7 cellular contexts compared by ENCODE assay signal in genomic region chr19:14432817-14433453, GRCh38. TPM values are rescaled to one million over a fixed set of nuclear protein-coding genes. Genes with fewer than 3 reads are reported as not detected.
A peak's percentile ranks its signal among the peaks of the same experiment; 100 is the strongest.
DNase-seq lines count a peak whose midpoint lies in the region; ATAC-seq, FAIRE-seq and TF ChIP-seq lines count a peak whose summit lies in the region.

TSS of gene PKN1 (plus strand) at chr19:14433306. CDS start at chr19:14433522, 216 bp downstream.

- FAIRE-seq in GM12891 (lab: Jason Lieb, UNC), result peak; percentile 38
- no peak for FAIRE-seq in astrocyte (lab: Jason Lieb, UNC)

- H3K9me3 ChIP-seq in SK-N-SH, result no peaks in the 10 kb centered on the region
- H3K9me3 ChIP-seq in astrocyte (ENCODE audit: insufficient read depth, low read depth, low read length), result no peaks in the 10 kb centered on the region
- no peaks in the 10 kb centered on the region for H3K9me3 ChIP-seq in hepatocyte (ENCODE audit: low read depth)

- H3K9me2 ChIP-seq in SK-N-SH, result no peaks in the 10 kb centered on the region
- no peaks in the 10 kb centered on the region for H3K9me2 ChIP-seq in hepatocyte (replicated peaks; ENCODE audit: insufficient read depth)

- H3K36me3 ChIP-seq in SK-N-SH (replicated peaks in 1 of 2; ENCODE audit: control insufficient read depth in 1 of 2, insufficient read depth in 2 of 2, low read length in 1 of 2), result no peaks in the 10 kb centered on the region
- no peaks in the 10 kb centered on the region for H3K36me3 ChIP-seq in astrocyte (ENCODE audit: insufficient read depth, low read length)
- H3K36me3 ChIP-seq in hepatocyte (replicated peaks; ENCODE audit: insufficient read depth, low read depth), result no peaks in the 10 kb centered on the region
- no peaks in the 10 kb centered on the region for H3K36me3 ChIP-seq in rectal smooth muscle tissue (ENCODE audit: control insufficient read depth, insufficient read depth, low read length)

- no peak for TF ChIP-seq RAD21 in SK-N-SH (IDR thresholded peaks at IDR 0.05; ENCODE audit: low read length)

- peaks cover 10% of the 10 kb centered on the region for H3K27me3 Mint-ChIP-seq in astrocyte (ENCODE audit: low read depth, unreplicated experiment)

- peak within 1 kb of the TSS; percentile 48 for H3K27ac ChIP-seq in HL-60 (replicated peaks)
- H3K27ac ChIP-seq in SK-N-SH (ENCODE audit: low read depth in 2 of 2, low read length in 1 of 2), result peak within 1 kb of the TSS; percentile 69 to 88
- no peak within 1 kb of the TSS for H3K27ac ChIP-seq in astrocyte (ENCODE audit: low read depth, low read length)
- H3K27ac ChIP-seq in hepatocyte, result peak within 1 kb of the TSS; percentile 43
- H3K27ac ChIP-seq in rectal smooth muscle tissue (ENCODE audit: low read depth, low read length), result peak within 1 kb of the TSS; percentile 75

- CTCF ChIA-PET in SK-N-SH (lab: Yijun Ruan, JAX), result interaction anchor here (0.6 to 0.7 kb wide), 2 partner anchors 13 to 47 kb away, joined by 3 read pairs; no protein-coding TSS in a partner anchor

- peak within 1 kb of the TSS; percentile 94 for H2AFZ ChIP-seq in SK-N-SH (ENCODE audit: low read depth)
- peak within 1 kb of the TSS; percentile 59 for H2AFZ ChIP-seq in astrocyte (ENCODE audit: low read depth, low read length)
- peak within 1 kb of the TSS; percentile 98 for H2AFZ ChIP-seq in hepatocyte

- peaks cover 6 to 15% of the 10 kb centered on the region in 2 experiments; a peak in 3 of 4 replicates for H3K4me1 ChIP-seq in SK-N-SH (ENCODE audit: control insufficient read depth in 1 of 2, insufficient read depth in 2 of 2, low read depth in 1 of 2, low read length in 1 of 2)
- peaks cover 16% of the 10 kb centered on the region for H3K4me1 ChIP-seq in astrocyte (ENCODE audit: insufficient read depth, low read length)
- H3K4me1 ChIP-seq in hepatocyte (ENCODE audit: insufficient read depth), result peaks cover 14% of the 10 kb centered on the region
- peaks cover 13% of the 10 kb centered on the region for H3K4me1 ChIP-seq in rectal smooth muscle tissue (ENCODE audit: control insufficient read depth, insufficient read depth, low read length)

- DNase-seq in GM12891 (ENCODE audit: insufficient read length, low spot score) (peak; percentile 81), HL-60 (ENCODE audit: low read depth in 1 of 2, low spot score in 1 of 2) (no peak), SK-N-SH (peak; percentile 95), astrocyte (ENCODE audit: low read depth) (no peak), hepatocyte (ENCODE audit: low spot score) (peak; percentile 84)

- peaks cover 1% of the 10 kb centered on the region for H3K36me3 Mint-ChIP-seq in astrocyte (ENCODE audit: low read depth, unreplicated experiment)

- peak within 1 kb of the TSS; percentile 100 for H3K4me2 ChIP-seq in SK-N-SH
- peak within 1 kb of the TSS; percentile 82 for H3K4me2 ChIP-seq in astrocyte (ENCODE audit: low read length)
- peak within 1 kb of the TSS; percentile 98 for H3K4me2 ChIP-seq in hepatocyte

- POLR2A ChIA-PET in SK-N-SH (lab: Yijun Ruan, JAX), result interaction anchor here (1.1 kb wide), 1 partner anchor 13 kb away, joined by 5 read pairs; no protein-coding TSS in a partner anchor

- no peak for TF ChIP-seq CTCF in HL-60 (IDR thresholded peaks at IDR 0.05; ENCODE audit: insufficient read depth, low read length)
- TF ChIP-seq CTCF in SK-N-SH (IDR thresholded peaks at IDR 0.05), result no peak
- no peak for TF ChIP-seq CTCF in astrocyte (IDR thresholded peaks at IDR 0.05; ENCODE audit: insufficient read depth, low read depth, low read length)
- TF ChIP-seq CTCF in hepatocyte (IDR thresholded peaks at IDR 0.05; ENCODE audit: poor library complexity), result no peak

- H4K20me1 ChIP-seq in SK-N-SH (ENCODE audit: insufficient read depth), result peaks cover 16% of the 10 kb centered on the region; the same call in 1 of the 2 replicates
- peaks cover 14% of the 10 kb centered on the region for H4K20me1 ChIP-seq in astrocyte (ENCODE audit: insufficient read depth, low read length)
- no peaks in the 10 kb centered on the region for H4K20me1 ChIP-seq in hepatocyte (ENCODE audit: insufficient read depth, poor library complexity, severe bottlenecking)

- H3K4me3 ChIP-seq in HL-60 (replicated peaks; ENCODE audit: insufficient read depth, low read length) (peak within 1 kb of the TSS; percentile 77), SK-N-SH (ENCODE audit: low read depth in 2 of 2, low read length in 1 of 2) (peak within 1 kb of the TSS; percentile 64 to 74), astrocyte (ENCODE audit: insufficient read depth, low read depth, low read length) (peak within 1 kb of the TSS; percentile 57), hepatocyte (peak within 1 kb of the TSS; percentile 97), rectal smooth muscle tissue (ENCODE audit: low read length) (peak within 1 kb of the TSS; percentile 79)

- H3K9ac ChIP-seq in SK-N-SH (peak within 1 kb of the TSS; percentile 82), astrocyte (ENCODE audit: low read length) (peak within 1 kb of the TSS; percentile 76), rectal smooth muscle tissue (ENCODE audit: low read length) (peak within 1 kb of the TSS; percentile 62)

- no peaks in the 10 kb centered on the region for H3K9me3 Mint-ChIP-seq in astrocyte (ENCODE audit: unreplicated experiment)

- peaks cover 55% of the 10 kb centered on the region for H3K79me2 ChIP-seq in SK-N-SH (ENCODE audit: insufficient read depth)
- peaks cover 13% of the 10 kb centered on the region for H3K79me2 ChIP-seq in astrocyte (ENCODE audit: insufficient read depth, low read length)
- H3K79me2 ChIP-seq in hepatocyte, result peaks cover 44% of the 10 kb centered on the region

- no peak for TF ChIP-seq POLR2A in GM12891 (IDR thresholded peaks at IDR 0.05; ENCODE audit: low read depth, low read length)

- no peak for ATAC-seq in GM18519 (IDR thresholded peaks at IDR 0.05; ENCODE audit: low FRiP score, unreplicated experiment)

- WGBS in SK-N-SH (ENCODE audit: low lambda C conversion rate), result 43% methylated on average over 7 of the region's 70 CpGs
- WGBS in hepatocyte (ENCODE audit: low lambda C conversion rate, missing lambda C conversion rate), result 11% methylated on average over 9 of the region's 70 CpGs

- TF ChIP-seq EP300 in SK-N-SH (IDR thresholded peaks at IDR 0.05; ENCODE audit: borderline replicate concordance in 1 of 2, low read depth in 1 of 2, low read length in 1 of 2), result no peak

- H3K27ac Mint-ChIP-seq in astrocyte (ENCODE audit: unreplicated experiment), result peak within 1 kb of the TSS; percentile 58

- H3K27me3 ChIP-seq in HL-60 (ENCODE audit: insufficient read depth, poor library complexity, severe bottlenecking) (no peaks in the 10 kb centered on the region), SK-N-SH (ENCODE audit: insufficient read depth) (no peaks in the 10 kb centered on the region), astrocyte (ENCODE audit: insufficient read depth, low read length) (peaks cover 3% of the 10 kb centered on the region), hepatocyte (no peaks in the 10 kb centered on the region), rectal smooth muscle tissue (ENCODE audit: control insufficient read depth, insufficient read depth, low read length) (no peaks in the 10 kb centered on the region)

- H3K4me1 Mint-ChIP-seq in astrocyte (ENCODE audit: low read depth, unreplicated experiment), result peaks cover 2% of the 10 kb centered on the region

- peaks cover 13% of the 10 kb centered on the region for H3F3A ChIP-seq in SK-N-SH (replicated peaks; ENCODE audit: insufficient read depth)

- peak within 1 kb of the TSS; percentile 87 for H3K4me3 Mint-ChIP-seq in astrocyte (ENCODE audit: unreplicated experiment)

TF ChIP-seq in GM12891, 5 proteins besides CTCF, POLR2A, EP300 and RAD21:
- TF ChIP-seq POU2F2 (IDR thresholded peaks at IDR 0.05; ENCODE audit: low read depth, low read length) (no peak), POLR2AphosphoS5 (IDR thresholded peaks at IDR 0.05; ENCODE audit: low read depth, low read length) (no peak)
TF ChIP-seq in GM12891: peak in this region for 0.

TF ChIP-seq in SK-N-SH, 30 proteins besides CTCF, POLR2A, EP300 and RAD21:
- 0 out of 2 replicates have a peak, but pooled peaks have one; percentile 14 for TF ChIP-seq TAF1 (IDR thresholded peaks at IDR 0.05; ENCODE audit: borderline replicate concordance, low read depth, low read length)
- no peak for TF ChIP-seq RFX5 (IDR thresholded peaks at IDR 0.05; ENCODE audit: low read length)
- TF ChIP-seq, protein P1, sequence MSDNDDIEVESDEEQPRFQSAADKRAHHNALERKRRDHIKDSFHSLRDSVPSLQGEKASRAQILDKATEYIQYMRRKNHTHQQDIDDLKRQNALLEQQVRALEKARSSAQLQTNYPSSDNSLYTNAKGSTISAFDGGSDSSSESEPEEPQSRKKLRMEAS (IDR thresholded peaks at IDR 0.05; ENCODE audit: low read depth), result peak; percentile 9; the same call in 1 of the 2 replicates
- peak; percentile 77 for TF ChIP-seq POLR2AphosphoS5 (IDR thresholded peaks at IDR 0.05; ENCODE audit: low read depth, low read length)
- peak; percentile 83 for TF ChIP-seq USF1 (IDR thresholded peaks at IDR 0.05; ENCODE audit: borderline replicate concordance, low read depth)

RNA-seq across cellular contexts. Expression of gene PKN1, which starts in this region (rescaled TPM):
- 77.0 TPM for polyA plus RNA-seq in GM12891 (2012; ENCODE audit: low read depth, missing spikeins)
- polyA plus RNA-seq in SK-N-SH (2012; rRNA removed), result 68.0 and 99.6 TPM in 2 replicates
- polyA plus RNA-seq in SK-N-SH (2012; cell fraction: cytosol; rRNA removed), result 43.0 and 58.2 TPM in 2 replicates
- 85.8 and 112 TPM in 2 replicates for polyA plus RNA-seq in SK-N-SH (2012; cell fraction: nucleus; rRNA removed)
- 59.2 and 68.3 TPM in 2 replicates for total RNA-seq in astrocyte
- 57.4 and 61.4 TPM in 2 replicates for total RNA-seq in hepatocyte
- polyA plus RNA-seq in hepatocyte, result 83.3 and 88.5 TPM in 2 replicates

Comparison
In these comparisons a context has a peak if more than half of its experiments do, and no peak if none do; other contexts are left out.
1. DNase-seq: peak in GM12891 (single experiment), SK-N-SH (single experiment) and hepatocyte (single experiment); none in HL-60 (0 of 2) and astrocyte (single experiment).
2. Peak in every context shown above with its lines, with median percentiles within 50 percentile points of each other: H3K4me3 ChIP-seq, H2AFZ ChIP-seq, H3K4me2 ChIP-seq and H3K9ac ChIP-seq.